Comparison of ENCODE assay signal across 21 cellular contexts in genomic region chr7:143285806-143286521, GRCh38. TPM values are rescaled to one million over a fixed set of nuclear protein-coding genes. Genes with fewer than 3 reads are reported as not detected.
DNase-seq lines count a peak whose midpoint lies in the region; ATAC-seq and TF ChIP-seq lines count a peak whose summit lies in the region.
"Had no signal": no experiment of that assay in that cellular context is flagged by ENCODE, and none has a peak within 500 bp of the region (broad histone marks: within the 10 kb centered on the region; RNA-seq: fewer than 3 reads in every experiment).

No MANE protein-coding gene starts in this region.

- peaks cover 45% of the 10 kb centered on the region for H3K4me1 Mint-ChIP-seq in activated T-helper 2 cell treated with anti-CD3 and anti-CD28 coated beads, Interferon-gamma antibody, Interleukin-2, Interleukin-4, amounts not matched to agents 10 μg/mL and 5 μg/mL and 100 μg/mL, durations not matched to agents 14 hours and 24 hours and 36 hours (ENCODE audit: low read depth)

- H3K9me3 ChIP-seq in RWPE2 (ENCODE audit: severe bottlenecking): no peaks in the 10 kb centered on the region

- intact Hi-C loops in activated T-helper 2 cell treated with anti-CD3 and anti-CD28 coated beads, Interferon-gamma antibody, Interleukin-2, Interleukin-4, amounts not matched to agents 10 μg/mL and 5 μg/mL and 100 μg/mL, durations not matched to agents 14 hours and 24 hours and 36 hours (cut with micrococcal nuclease): loop anchor here (5.0 to 10.0 kb wide), 3 partner anchors 76 to 571 kb away; partner anchors contain the start of gene FAM131B

- DNase-seq in C1 segment of cervical spinal cord (lab: John Stamatoyannopoulos, UW) (peak in 9 of 14 donors; percentile 33 to 86 (median 68)), RWPE2 (ENCODE audit: low spot score) (no peak), hippocampal formation (lab: John Stamatoyannopoulos, UW) (peak; percentile 81 to 84), nucleus accumbens (lab: John Stamatoyannopoulos, UW) (peak in 41 of 56 donors; percentile 13 to 81 (median 63)), NCI-H2227 treated with DMSO at 0.1 percent for 48 hours (lab: John Stamatoyannopoulos, UW) (no peak), DMS153 (lab: John Stamatoyannopoulos, UW) (no peak)
- DNase-seq in activated T-helper 2 cell treated with anti-CD3 and anti-CD28 coated beads, Interferon-gamma antibody, Interleukin-2, Interleukin-4, amounts not matched to agents 10 μg/mL and 5 μg/mL and 100 μg/mL, durations not matched to agents 14 hours and 24 hours and 36 hours (ENCODE audit: low spot score): no peak
- DNase-seq: activated naive CD4-positive, alpha-beta T cell treated with anti-CD3 and anti-CD28 coated beads, Interleukin-2, amount 10 ng/mL, durations not matched to agents 7 days and 5 days; endodermal cell; GOT3; KG1; NCI-H146; NCI-H510A treated with DMSO at 0.1 percent for 48 hours; nephron progenitor cell; OCI-M1; stimulated activated naive CD4-positive, alpha-beta T cell had no signal

- peaks cover 12% of the 10 kb centered on the region for H3K9me3 Mint-ChIP-seq in activated T-helper 2 cell treated with anti-CD3 and anti-CD28 coated beads, Interferon-gamma antibody, Interleukin-2, Interleukin-4, amounts not matched to agents 10 μg/mL and 5 μg/mL and 100 μg/mL, durations not matched to agents 14 hours and 24 hours and 36 hours

- H3K27ac Mint-ChIP-seq in activated T-helper 2 cell treated with anti-CD3 and anti-CD28 coated beads, Interferon-gamma antibody, Interleukin-2, Interleukin-4, amounts not matched to agents 10 μg/mL and 5 μg/mL and 100 μg/mL, durations not matched to agents 14 hours and 24 hours and 36 hours: no peak overlapping the region
- H3K27ac Mint-ChIP-seq: activated naive CD4-positive, alpha-beta T cell treated with anti-CD3 and anti-CD28 coated beads, Interleukin-2, amount 10 ng/mL, durations not matched to agents 7 days and 5 days; endodermal cell; nephron progenitor cell had no signal

- TF ChIP-seq CTCF in RWPE2 (IDR thresholded peaks at IDR 0.05; ENCODE audit: poor library complexity, severe bottlenecking): no peak

- H3K36me3 Mint-ChIP-seq in activated T-helper 2 cell treated with anti-CD3 and anti-CD28 coated beads, Interferon-gamma antibody, Interleukin-2, Interleukin-4, amounts not matched to agents 10 μg/mL and 5 μg/mL and 100 μg/mL, durations not matched to agents 14 hours and 24 hours and 36 hours (ENCODE audit: low read depth): peaks cover 32% of the 10 kb centered on the region

- peaks cover 17% of the 10 kb centered on the region for H3K36me3 ChIP-seq in RWPE2 (ENCODE audit: low read depth)

- no peak for ATAC-seq in RWPE2 (ENCODE audit: low read depth)
- no peak for ATAC-seq in HG03457 (IDR thresholded peaks at IDR 0.05; ENCODE audit: unreplicated experiment)
- ATAC-seq: activated CD4-positive, CD25-positive, alpha-beta regulatory T cell treated with anti-CD3 and anti-CD28 coated beads, Interleukin-2, amount 50 U/mL, for 24 hours had no signal

- H3K4me3 ChIP-seq in RWPE2 (ENCODE audit: severe bottlenecking): no peak overlapping the region

- H3K4me3 Mint-ChIP-seq in activated T-helper 2 cell treated with anti-CD3 and anti-CD28 coated beads, Interferon-gamma antibody, Interleukin-2, Interleukin-4, amounts not matched to agents 10 μg/mL and 5 μg/mL and 100 μg/mL, durations not matched to agents 14 hours and 24 hours and 36 hours (ENCODE audit: low read depth): no peak overlapping the region
- H3K4me3 Mint-ChIP-seq: nephron progenitor cell had no signal

- H3K27me3 ChIP-seq in RWPE2 (ENCODE audit: insufficient read depth, poor library complexity, severe bottlenecking): no peaks in the 10 kb centered on the region

- H3K27ac ChIP-seq in RWPE2 (ENCODE audit: poor library complexity, severe bottlenecking): peak overlapping the region; percentile 57

- H3K4me1 ChIP-seq in RWPE2 (ENCODE audit: insufficient read depth, poor library complexity, severe bottlenecking): peaks cover 9% of the 10 kb centered on the region

- no peaks in the 10 kb centered on the region for H3K27me3 Mint-ChIP-seq in activated T-helper 2 cell treated with anti-CD3 and anti-CD28 coated beads, Interferon-gamma antibody, Interleukin-2, Interleukin-4, amounts not matched to agents 10 μg/mL and 5 μg/mL and 100 μg/mL, durations not matched to agents 14 hours and 24 hours and 36 hours (ENCODE audit: low read depth)

RNA-seq across cellular contexts. Expression of gene TMEM139, which starts 1.2 kb away (rescaled TPM):
- 0.75 and 1.1 TPM in 2 replicates for total RNA-seq in activated T-helper 2 cell treated with anti-CD3 and anti-CD28 coated beads, Interferon-gamma antibody, Interleukin-2, Interleukin-4, amounts not matched to agents 10 μg/mL and 5 μg/mL and 100 μg/mL, durations not matched to agents 14 hours and 24 hours and 36 hours
- total RNA-seq: frontal cortex had no signal

RNA-seq across cellular contexts. Expression of gene CASP2, which starts 2.2 kb away (rescaled TPM):
- total RNA-seq in activated T-helper 2 cell treated with anti-CD3 and anti-CD28 coated beads, Interferon-gamma antibody, Interleukin-2, Interleukin-4, amounts not matched to agents 10 μg/mL and 5 μg/mL and 100 μg/mL, durations not matched to agents 14 hours and 24 hours and 36 hours: 116 and 122 TPM in 2 replicates

RNA-seq across cellular contexts. Expression of gene GSTK1, which starts 22.7 kb away (rescaled TPM):
- 166 and 168 TPM in 2 replicates for total RNA-seq in activated T-helper 2 cell treated with anti-CD3 and anti-CD28 coated beads, Interferon-gamma antibody, Interleukin-2, Interleukin-4, amounts not matched to agents 10 μg/mL and 5 μg/mL and 100 μg/mL, durations not matched to agents 14 hours and 24 hours and 36 hours

RNA-seq across cellular contexts. Expression of gene CLCN1, which starts 29.9 kb away (rescaled TPM):
- not detected in 2 replicates for total RNA-seq in activated T-helper 2 cell treated with anti-CD3 and anti-CD28 coated beads, Interferon-gamma antibody, Interleukin-2, Interleukin-4, amounts not matched to agents 10 μg/mL and 5 μg/mL and 100 μg/mL, durations not matched to agents 14 hours and 24 hours and 36 hours
- total RNA-seq: left colon, smooth muscle cell had no signal

Comparison
In these comparisons a context has a peak if more than half of its experiments do, and no peak if none do; other contexts are left out.
1. DNase-seq: peak in C1 segment of cervical spinal cord (9 of 14), hippocampal formation (2 of 2) and nucleus accumbens (41 of 56); none in RWPE2 (single experiment), NCI-H2227 treated with DMSO at 0.1 percent for 48 hours (single experiment), activated T-helper 2 cell treated with anti-CD3 and anti-CD28 coated beads, Interferon-gamma antibody, Interleukin-2, Interleukin-4, amounts not matched to agents 10 μg/mL and 5 μg/mL and 100 μg/mL, durations not matched to agents 14 hours and 24 hours and 36 hours (single experiment) and DMS153 (single experiment).